23 cellular contexts compared by ENCODE assay signal in the genomic region with DNA sequence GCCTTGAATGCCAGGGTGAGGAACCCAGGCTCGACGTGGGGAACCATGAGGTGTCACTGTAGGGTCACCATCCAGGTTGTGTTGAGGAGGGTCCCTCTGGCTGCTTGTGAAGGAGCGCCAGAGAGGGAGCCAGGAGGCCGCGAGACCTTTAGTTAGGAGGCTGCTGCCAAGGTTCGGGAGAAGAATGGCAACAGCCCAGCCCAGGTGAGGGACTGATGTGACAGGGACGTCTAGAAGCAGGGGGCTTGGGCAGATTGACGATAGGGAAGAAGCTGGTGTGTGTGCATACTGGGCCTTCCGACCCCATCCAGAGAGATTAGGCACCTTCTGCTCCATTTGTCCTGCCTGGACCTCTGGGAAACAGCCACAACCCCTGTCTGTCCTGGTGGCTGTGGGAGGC.
"Had no signal": no experiment of that assay in that cellular context is flagged by ENCODE, and none has a peak within 500 bp of the region (broad histone marks: within the 10 kb centered on the region; RNA-seq: fewer than 3 reads in every experiment).

No MANE protein-coding gene starts in this region.

- H3K9me3 ChIP-seq: neutrophil, pancreas, right lobe of liver, suprapubic skin, transverse colon, upper lobe of right lung, uterus had no signal

- H3K4me3 Mint-ChIP-seq: effector memory CD8-positive, alpha-beta T cell; immature natural killer cell; natural killer cell; stimulated activated naive CD8-positive, alpha-beta T cell treated with anti-CD3 and anti-CD28 coated beads, Interleukin-15, amount 100 ng/mL, for 72 hours had no signal

- H3K4me1 ChIP-seq: pancreas, suprapubic skin, transverse colon, upper lobe of right lung, uterus had no signal

- FAIRE-seq: endometrium, frontal cortex, pancreas, small intestine had no signal

- H3K27me3 Mint-ChIP-seq: stimulated activated naive CD8-positive, alpha-beta T cell treated with anti-CD3 and anti-CD28 coated beads, Interleukin-15, amount 100 ng/mL, for 72 hours had no signal

- H3K4me1 Mint-ChIP-seq: immature natural killer cell, natural killer cell had no signal

- ATAC-seq: effector memory CD8-positive, alpha-beta T cell; left lobe of liver; natural killer cell; pancreas; right lobe of liver; stimulated activated naive CD8-positive, alpha-beta T cell treated with anti-CD3 and anti-CD28 coated beads, Interleukin-15, amount 100 ng/mL, for 72 hours; upper lobe of right lung had no signal

- H3K27me3 ChIP-seq: neutrophil, pancreas, right lobe of liver, suprapubic skin, transverse colon, upper lobe of right lung, uterus had no signal

- H3K27ac ChIP-seq: coronary artery, neutrophil, pancreas, right lobe of liver, suprapubic skin, transverse colon, upper lobe of right lung, uterus had no signal

- H3K36me3 Mint-ChIP-seq: natural killer cell had no signal

- DNase-seq: effector memory CD8-positive, alpha-beta T cell; hypothalamus; immature natural killer cell; islet precursor cell; mammary epithelial cell; natural killer cell; retina; small intestine; stimulated activated CD4-positive, alpha-beta T cell treated with anti-CD3 and anti-CD28 coated beads, Interleukin-15, amount 100 ng/mL, for 24 hours; stimulated activated CD4-positive, alpha-beta T cell treated with anti-CD3 and anti-CD28 coated beads, Interleukin-2, amount 100 ng/mL, for 48 hours; stimulated activated naive CD4-positive, alpha-beta T cell; stimulated activated naive CD8-positive, alpha-beta T cell treated with anti-CD3 and anti-CD28 coated beads, Interleukin-15, amount 100 ng/mL, for 72 hours; transverse colon; upper lobe of right lung; uterus had no signal

- H3K4me3 ChIP-seq: pancreas, right lobe of liver, suprapubic skin, transverse colon, upper lobe of right lung, uterus had no signal

- H3K27ac Mint-ChIP-seq: effector memory CD8-positive, alpha-beta T cell; immature natural killer cell; natural killer cell had no signal

- H3K36me3 ChIP-seq: neutrophil, pancreas, suprapubic skin, transverse colon, upper lobe of right lung, uterus had no signal
